In the genomic region with DNA sequence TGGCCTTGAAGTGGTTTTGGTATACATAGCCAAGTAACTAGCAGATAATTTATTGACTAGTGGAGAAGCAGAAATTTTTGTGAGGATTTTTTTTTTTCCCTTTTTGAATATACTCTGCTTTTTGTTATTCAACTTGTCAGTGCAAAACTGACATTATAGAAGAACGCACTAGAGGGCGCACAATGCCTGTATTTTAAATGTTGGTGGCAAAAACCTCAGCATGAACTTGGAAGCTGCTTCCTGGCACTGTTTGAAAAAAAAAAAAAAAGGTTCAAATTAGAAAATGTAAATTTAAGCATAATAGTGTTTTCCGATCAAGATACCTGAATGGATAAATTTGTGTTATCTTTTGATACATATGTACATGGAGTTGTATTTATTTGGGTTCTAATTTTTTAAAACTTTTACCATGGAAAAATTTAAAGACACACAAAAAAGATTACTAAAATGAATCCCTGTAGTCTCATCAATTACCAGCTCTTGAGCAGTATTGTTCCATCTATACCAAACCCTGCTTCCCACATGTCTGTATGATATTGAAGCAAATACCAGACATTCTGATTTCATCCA, we compare ENCODE assay signal across 1 cellular context.
A peak's percentile ranks its signal among the peaks of the same experiment; 100 is the strongest.
TF ChIP-seq lines count a peak whose summit lies in the region.

No MANE protein-coding gene starts in this region.

TF ChIP-seq in HepG2, 621 proteins besides CTCF, POLR2A, EP300 and RAD21:
- TF ChIP-seq, protein P1, sequence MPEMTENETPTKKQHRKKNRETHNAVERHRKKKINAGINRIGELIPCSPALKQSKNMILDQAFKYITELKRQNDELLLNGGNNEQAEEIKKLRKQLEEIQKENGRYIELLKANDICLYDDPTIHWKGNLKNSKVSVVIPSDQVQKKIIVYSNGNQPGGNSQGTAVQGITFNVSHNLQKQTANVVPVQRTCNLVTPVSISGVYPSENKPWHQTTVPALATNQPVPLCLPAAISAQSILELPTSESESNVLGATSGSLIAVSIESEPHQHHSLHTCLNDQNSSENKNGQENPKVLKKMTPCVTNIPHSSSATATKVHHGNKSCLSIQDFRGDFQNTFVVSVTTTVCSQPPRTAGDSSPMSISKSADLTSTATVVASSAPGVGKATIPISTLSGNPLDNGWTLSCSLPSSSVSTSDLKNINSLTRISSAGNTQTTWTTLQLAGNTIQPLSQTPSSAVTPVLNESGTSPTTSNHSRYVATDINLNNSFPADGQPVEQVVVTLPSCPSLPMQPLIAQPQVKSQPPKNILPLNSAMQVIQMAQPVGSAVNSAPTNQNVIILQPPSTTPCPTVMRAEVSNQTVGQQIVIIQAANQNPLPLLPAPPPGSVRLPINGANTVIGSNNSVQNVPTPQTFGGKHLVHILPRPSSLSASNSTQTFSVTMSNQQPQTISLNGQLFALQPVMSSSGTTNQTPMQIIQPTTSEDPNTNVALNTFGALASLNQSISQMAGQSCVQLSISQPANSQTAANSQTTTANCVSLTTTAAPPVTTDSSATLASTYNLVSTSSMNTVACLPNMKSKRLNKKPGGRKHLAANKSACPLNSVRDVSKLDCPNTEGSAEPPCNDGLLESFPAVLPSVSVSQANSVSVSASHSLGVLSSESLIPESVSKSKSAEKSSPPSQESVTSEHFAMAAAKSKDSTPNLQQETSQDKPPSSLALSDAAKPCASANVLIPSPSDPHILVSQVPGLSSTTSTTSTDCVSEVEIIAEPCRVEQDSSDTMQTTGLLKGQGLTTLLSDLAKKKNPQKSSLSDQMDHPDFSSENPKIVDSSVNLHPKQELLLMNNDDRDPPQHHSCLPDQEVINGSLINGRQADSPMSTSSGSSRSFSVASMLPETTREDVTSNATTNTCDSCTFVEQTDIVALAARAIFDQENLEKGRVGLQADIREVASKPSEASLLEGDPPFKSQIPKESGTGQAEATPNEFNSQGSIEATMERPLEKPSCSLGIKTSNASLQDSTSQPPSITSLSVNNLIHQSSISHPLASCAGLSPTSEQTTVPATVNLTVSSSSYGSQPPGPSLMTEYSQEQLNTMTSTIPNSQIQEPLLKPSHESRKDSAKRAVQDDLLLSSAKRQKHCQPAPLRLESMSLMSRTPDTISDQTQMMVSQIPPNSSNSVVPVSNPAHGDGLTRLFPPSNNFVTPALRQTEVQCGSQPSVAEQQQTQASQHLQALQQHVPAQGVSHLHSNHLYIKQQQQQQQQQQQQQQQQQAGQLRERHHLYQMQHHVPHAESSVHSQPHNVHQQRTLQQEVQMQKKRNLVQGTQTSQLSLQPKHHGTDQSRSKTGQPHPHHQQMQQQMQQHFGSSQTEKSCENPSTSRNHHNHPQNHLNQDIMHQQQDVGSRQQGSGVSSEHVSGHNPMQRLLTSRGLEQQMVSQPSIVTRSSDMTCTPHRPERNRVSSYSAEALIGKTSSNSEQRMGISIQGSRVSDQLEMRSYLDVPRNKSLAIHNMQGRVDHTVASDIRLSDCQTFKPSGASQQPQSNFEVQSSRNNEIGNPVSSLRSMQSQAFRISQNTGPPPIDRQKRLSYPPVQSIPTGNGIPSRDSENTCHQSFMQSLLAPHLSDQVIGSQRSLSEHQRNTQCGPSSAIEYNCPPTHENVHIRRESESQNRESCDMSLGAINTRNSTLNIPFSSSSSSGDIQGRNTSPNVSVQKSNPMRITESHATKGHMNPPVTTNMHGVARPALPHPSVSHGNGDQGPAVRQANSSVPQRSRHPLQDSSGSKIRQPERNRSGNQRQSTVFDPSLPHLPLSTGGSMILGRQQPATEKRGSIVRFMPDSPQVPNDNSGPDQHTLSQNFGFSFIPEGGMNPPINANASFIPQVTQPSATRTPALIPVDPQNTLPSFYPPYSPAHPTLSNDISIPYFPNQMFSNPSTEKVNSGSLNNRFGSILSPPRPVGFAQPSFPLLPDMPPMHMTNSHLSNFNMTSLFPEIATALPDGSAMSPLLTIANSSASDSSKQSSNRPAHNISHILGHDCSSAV (CRISPR knock-in tag; IDR thresholded peaks at IDR 0.05; ENCODE audit: borderline replicate concordance) = no peak
- TF ChIP-seq NR1H2 (CRISPR knock-in tag; IDR thresholded peaks at IDR 0.05; ENCODE audit: borderline replicate concordance, low read depth) (no peak), ZNF670 (CRISPR knock-in tag; IDR thresholded peaks at IDR 0.05; ENCODE audit: borderline replicate concordance) (no peak), STAG1 (CRISPR knock-in tag; IDR thresholded peaks at IDR 0.05) (peak; percentile 87), SMC3 (IDR thresholded peaks at IDR 0.05; ENCODE audit: low read length) (peak; percentile 77), CHD2 (IDR thresholded peaks at IDR 0.05; ENCODE audit: low read depth, low read length) (no peak), ZNF781 (CRISPR knock-in tag; IDR thresholded peaks at IDR 0.05; ENCODE audit: borderline replicate concordance, not compliant biosample characterization) (no peak), MIXL1 (CRISPR knock-in tag; IDR thresholded peaks at IDR 0.05) (0 out of 2 replicates have a peak, but pooled peaks have one; percentile 28), FOSL1 (CRISPR knock-in tag; IDR thresholded peaks at IDR 0.05; ENCODE audit: borderline replicate concordance) (no peak), TARDBP (CRISPR knock-in tag; IDR thresholded peaks at IDR 0.05) (no peak), HDAC1 (CRISPR knock-in tag; IDR thresholded peaks at IDR 0.05) (no peak), CCAR2 (optimal IDR thresholded peaks at IDR 0.05; ENCODE audit: low read depth, low read length) (no peak), ZFYVE20 (CRISPR knock-in tag; IDR thresholded peaks at IDR 0.05; ENCODE audit: borderline replicate concordance, low read depth) (no peak), ZNF616 (CRISPR knock-in tag; IDR thresholded peaks at IDR 0.05; ENCODE audit: low read depth) (no peak), NBN (conservative IDR thresholded peaks at IDR 0.05) (no peak), ZNF75D (CRISPR knock-in tag; IDR thresholded peaks at IDR 0.05; ENCODE audit: borderline replicate concordance) (no peak), ZNF451 (CRISPR knock-in tag; IDR thresholded peaks at IDR 0.05) (no peak)
- TF ChIP-seq, protein P2, sequence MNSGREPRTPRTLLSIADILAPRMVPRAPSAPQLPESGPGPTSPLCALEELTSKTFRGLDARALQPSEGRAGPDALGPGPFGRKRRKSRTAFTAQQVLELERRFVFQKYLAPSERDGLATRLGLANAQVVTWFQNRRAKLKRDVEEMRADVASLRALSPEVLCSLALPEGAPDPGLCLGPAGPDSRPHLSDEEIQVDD (CRISPR knock-in tag; IDR thresholded peaks at IDR 0.05; ENCODE audit: borderline replicate concordance) = no peak
- TF ChIP-seq, protein P3, sequence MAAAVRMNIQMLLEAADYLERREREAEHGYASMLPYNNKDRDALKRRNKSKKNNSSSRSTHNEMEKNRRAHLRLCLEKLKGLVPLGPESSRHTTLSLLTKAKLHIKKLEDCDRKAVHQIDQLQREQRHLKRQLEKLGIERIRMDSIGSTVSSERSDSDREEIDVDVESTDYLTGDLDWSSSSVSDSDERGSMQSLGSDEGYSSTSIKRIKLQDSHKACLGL (CRISPR knock-in tag; IDR thresholded peaks at IDR 0.05) = no peak
- TF ChIP-seq, protein P4, sequence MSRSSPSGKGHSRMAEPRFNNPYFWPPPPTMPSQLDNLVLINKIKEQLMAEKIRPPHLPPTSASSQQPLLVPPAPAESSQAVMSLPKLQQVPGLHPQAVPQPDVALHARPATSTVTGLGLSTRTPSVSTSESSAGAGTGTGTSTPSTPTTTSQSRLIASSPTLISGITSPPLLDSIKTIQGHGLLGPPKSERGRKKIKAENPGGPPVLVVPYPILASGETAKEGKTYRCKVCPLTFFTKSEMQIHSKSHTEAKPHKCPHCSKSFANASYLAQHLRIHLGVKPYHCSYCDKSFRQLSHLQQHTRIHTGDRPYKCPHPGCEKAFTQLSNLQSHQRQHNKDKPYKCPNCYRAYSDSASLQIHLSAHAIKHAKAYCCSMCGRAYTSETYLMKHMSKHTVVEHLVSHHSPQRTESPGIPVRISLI (CRISPR knock-in tag; IDR thresholded peaks at IDR 0.05; ENCODE audit: borderline replicate concordance) = peak; percentile 54; the same call in 1 of the 2 replicates
- TF ChIP-seq, protein P5, sequence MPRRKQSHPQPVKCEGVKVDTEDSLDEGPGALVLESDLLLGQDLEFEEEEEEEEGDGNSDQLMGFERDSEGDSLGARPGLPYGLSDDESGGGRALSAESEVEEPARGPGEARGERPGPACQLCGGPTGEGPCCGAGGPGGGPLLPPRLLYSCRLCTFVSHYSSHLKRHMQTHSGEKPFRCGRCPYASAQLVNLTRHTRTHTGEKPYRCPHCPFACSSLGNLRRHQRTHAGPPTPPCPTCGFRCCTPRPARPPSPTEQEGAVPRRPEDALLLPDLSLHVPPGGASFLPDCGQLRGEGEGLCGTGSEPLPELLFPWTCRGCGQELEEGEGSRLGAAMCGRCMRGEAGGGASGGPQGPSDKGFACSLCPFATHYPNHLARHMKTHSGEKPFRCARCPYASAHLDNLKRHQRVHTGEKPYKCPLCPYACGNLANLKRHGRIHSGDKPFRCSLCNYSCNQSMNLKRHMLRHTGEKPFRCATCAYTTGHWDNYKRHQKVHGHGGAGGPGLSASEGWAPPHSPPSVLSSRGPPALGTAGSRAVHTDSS (CRISPR knock-in tag; conservative IDR thresholded peaks at IDR 0.05) = no peak
- TF ChIP-seq, protein P6, sequence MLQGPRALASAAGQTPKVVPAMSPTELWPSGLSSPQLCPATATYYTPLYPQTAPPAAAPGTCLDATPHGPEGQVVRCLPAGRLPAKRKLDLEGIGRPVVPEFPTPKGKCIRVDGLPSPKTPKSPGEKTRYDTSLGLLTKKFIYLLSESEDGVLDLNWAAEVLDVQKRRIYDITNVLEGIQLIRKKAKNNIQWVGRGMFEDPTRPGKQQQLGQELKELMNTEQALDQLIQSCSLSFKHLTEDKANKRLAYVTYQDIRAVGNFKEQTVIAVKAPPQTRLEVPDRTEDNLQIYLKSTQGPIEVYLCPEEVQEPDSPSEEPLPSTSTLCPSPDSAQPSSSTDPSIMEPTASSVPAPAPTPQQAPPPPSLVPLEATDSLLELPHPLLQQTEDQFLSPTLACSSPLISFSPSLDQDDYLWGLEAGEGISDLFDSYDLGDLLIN (CRISPR knock-in tag; IDR thresholded peaks at IDR 0.05; ENCODE audit: borderline replicate concordance) = no peak
